Comparison of ENCODE assay signal across 2 cellular contexts in the genomic region with DNA sequence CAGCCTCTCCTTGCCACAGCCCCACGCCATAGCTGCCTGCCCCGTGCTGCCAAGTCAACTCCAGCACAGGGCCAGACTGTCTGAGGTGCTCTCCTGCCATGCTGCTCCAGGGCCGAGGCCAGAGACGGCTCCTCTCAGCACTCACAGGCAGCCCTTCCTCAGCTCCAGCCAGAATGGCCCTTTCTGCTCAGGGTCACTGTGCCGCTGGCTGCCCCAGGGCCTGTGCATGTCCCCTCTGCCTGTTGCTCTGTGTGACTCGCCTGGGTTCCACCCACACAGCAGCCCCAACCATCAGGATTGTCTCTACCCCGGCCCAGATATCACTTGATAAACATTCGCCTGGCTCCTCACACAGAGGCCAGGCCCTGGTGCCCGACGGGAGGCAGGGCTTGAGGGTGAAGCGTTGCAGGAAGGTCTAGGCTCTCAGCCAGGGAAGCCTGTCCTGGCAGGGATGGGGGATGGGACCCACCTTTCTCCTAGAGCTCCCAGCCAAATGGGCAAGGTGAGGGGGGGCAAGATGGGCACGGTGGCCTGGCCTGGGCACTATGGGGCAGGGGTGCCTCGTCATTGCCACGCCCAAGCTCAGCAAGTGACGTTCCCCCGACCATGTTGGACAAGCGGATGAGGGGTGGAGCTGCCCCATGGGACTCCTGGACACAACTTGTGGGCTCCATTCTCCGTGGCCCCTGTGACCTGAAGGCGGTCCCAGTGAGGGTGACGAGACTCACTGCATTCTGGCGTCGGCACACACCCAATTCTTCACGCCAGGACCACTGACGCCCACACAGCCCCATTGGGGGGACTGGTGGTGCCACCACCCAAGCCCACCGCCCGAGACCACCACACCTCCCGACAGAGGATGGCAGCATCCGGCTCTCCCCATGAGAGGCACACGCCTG.
TF ChIP-seq lines count a peak whose summit lies in the region.

No MANE protein-coding gene starts in this region.

TF ChIP-seq in IMR-90, 13 proteins besides CTCF, POLR2A, EP300 and RAD21:
- TF ChIP-seq, protein P1, sequence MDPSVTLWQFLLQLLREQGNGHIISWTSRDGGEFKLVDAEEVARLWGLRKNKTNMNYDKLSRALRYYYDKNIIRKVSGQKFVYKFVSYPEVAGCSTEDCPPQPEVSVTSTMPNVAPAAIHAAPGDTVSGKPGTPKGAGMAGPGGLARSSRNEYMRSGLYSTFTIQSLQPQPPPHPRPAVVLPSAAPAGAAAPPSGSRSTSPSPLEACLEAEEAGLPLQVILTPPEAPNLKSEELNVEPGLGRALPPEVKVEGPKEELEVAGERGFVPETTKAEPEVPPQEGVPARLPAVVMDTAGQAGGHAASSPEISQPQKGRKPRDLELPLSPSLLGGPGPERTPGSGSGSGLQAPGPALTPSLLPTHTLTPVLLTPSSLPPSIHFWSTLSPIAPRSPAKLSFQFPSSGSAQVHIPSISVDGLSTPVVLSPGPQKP (IDR thresholded peaks at IDR 0.05; ENCODE audit: borderline replicate concordance, low read depth, low read length) = no peak
- TF ChIP-seq MAZ (IDR thresholded peaks at IDR 0.05; ENCODE audit: borderline replicate concordance, low read depth, low read length) (no peak), MAFK (IDR thresholded peaks at IDR 0.05; ENCODE audit: low read depth, low read length) (no peak), NFE2L2 (IDR thresholded peaks at IDR 0.05; ENCODE audit: low read depth, low read length) (no peak), FOS (IDR thresholded peaks at IDR 0.05; ENCODE audit: low read depth, low read length) (no peak), RCOR1 (IDR thresholded peaks at IDR 0.05; ENCODE audit: insufficient replicate concordance, low read length) (no peak)
TF ChIP-seq in IMR-90: peak in this region for 0.

TF ChIP-seq in K562, 482 proteins besides CTCF, POLR2A, EP300 and RAD21:
- TF ChIP-seq ZNF77 (CRISPR knock-in tag; IDR thresholded peaks at IDR 0.05) = no peak
- 0 out of 2 replicates have a peak, but pooled peaks have one; percentile 15 for TF ChIP-seq POLR2G (IDR thresholded peaks at IDR 0.05; ENCODE audit: low read depth, low read length)
- no peak for TF ChIP-seq RHOXF2B (CRISPR knock-in tag; conservative IDR thresholded peaks at IDR 0.05)
- TF ChIP-seq, protein P2, sequence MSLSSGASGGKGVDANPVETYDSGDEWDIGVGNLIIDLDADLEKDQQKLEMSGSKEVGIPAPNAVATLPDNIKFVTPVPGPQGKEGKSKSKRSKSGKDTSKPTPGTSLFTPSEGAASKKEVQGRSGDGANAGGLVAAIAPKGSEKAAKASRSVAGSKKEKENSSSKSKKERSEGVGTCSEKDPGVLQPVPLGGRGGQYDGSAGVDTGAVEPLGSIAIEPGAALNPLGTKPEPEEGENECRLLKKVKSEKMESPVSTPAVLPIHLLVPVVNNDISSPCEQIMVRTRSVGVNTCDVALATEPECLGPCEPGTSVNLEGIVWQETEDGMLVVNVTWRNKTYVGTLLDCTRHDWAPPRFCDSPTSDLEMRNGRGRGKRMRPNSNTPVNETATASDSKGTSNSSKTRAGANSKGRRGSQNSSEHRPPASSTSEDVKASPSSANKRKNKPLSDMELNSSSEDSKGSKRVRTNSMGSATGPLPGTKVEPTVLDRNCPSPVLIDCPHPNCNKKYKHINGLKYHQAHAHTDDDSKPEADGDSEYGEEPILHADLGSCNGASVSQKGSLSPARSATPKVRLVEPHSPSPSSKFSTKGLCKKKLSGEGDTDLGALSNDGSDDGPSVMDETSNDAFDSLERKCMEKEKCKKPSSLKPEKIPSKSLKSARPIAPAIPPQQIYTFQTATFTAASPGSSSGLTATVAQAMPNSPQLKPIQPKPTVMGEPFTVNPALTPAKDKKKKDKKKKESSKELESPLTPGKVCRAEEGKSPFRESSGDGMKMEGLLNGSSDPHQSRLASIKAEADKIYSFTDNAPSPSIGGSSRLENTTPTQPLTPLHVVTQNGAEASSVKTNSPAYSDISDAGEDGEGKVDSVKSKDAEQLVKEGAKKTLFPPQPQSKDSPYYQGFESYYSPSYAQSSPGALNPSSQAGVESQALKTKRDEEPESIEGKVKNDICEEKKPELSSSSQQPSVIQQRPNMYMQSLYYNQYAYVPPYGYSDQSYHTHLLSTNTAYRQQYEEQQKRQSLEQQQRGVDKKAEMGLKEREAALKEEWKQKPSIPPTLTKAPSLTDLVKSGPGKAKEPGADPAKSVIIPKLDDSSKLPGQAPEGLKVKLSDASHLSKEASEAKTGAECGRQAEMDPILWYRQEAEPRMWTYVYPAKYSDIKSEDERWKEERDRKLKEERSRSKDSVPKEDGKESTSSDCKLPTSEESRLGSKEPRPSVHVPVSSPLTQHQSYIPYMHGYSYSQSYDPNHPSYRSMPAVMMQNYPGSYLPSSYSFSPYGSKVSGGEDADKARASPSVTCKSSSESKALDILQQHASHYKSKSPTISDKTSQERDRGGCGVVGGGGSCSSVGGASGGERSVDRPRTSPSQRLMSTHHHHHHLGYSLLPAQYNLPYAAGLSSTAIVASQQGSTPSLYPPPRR (CRISPR knock-in tag; IDR thresholded peaks at IDR 0.05; ENCODE audit: borderline replicate concordance) = no peak
